In the genomic region with DNA sequence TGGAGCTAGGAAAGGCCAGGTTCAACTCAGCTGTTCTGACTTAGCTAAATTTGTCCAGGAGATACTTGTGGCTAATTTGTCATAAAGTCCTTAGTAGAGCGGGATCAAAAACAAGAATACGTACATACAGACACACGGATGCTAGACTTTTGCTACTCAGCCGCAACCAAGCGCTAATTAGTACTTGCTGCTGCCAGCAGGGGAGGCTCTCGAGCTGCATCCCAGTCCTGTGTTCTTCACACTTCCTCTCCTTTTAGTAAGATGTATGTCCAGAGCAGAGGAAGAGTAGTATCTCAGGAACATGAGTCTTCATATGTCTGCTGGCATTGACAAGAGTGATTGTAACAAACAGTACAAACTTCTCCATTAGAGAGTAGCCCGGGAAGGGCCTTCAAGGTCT, we compare ENCODE assay signal across 9 cellular contexts. TPM values are rescaled to one million over a fixed set of nuclear protein-coding genes. Genes with fewer than 3 reads are reported as not detected.
DNase-seq lines count a peak whose midpoint lies in the region; ATAC-seq, FAIRE-seq and TF ChIP-seq lines count a peak whose summit lies in the region.
"Had no signal": no experiment of that assay in that cellular context is flagged by ENCODE, and none has a peak within 500 bp of the region (broad histone marks: within the 10 kb centered on the region; RNA-seq: fewer than 3 reads in every experiment).

No MANE protein-coding gene starts in this region.

- no peaks in the 10 kb centered on the region for H3K27me3 Mint-ChIP-seq in activated naive CD8-positive, alpha-beta T cell treated with anti-CD3 and anti-CD28 coated beads, Interleukin-2, amount 10 ng/mL, durations not matched to agents 7 days and 5 days
- H3K27me3 Mint-ChIP-seq in activated naive CD8-positive, alpha-beta T cell treated with anti-CD3 and anti-CD28 coated beads, Interleukin-2, amount 50 U/mL, for 24 hours, result no peaks in the 10 kb centered on the region

- H3K56ac ChIP-seq in H1 (replicated peaks; ENCODE audit: insufficient read length, low read depth, low read length), result no peak overlapping the region

- H3K9me3 ChIP-seq in Karpas-422 (ENCODE audit: low read length), result no peaks in the 10 kb centered on the region
- H3K9me3 ChIP-seq in H1 (ENCODE audit: insufficient read depth in 2 of 2, low read depth in 1 of 2, low read length in 1 of 2), result no peaks in the 10 kb centered on the region

- no peak overlapping the region for H4K5ac ChIP-seq in H1 (ENCODE audit: insufficient read length, low read depth, low read length)

- no peak overlapping the region for H3K9ac ChIP-seq in Karpas-422 (ENCODE audit: low read length)
- H3K9ac ChIP-seq in H1 (replicated peaks in 1 of 4; ENCODE audit: extremely low read depth in 1 of 4, low read depth in 3 of 4, low read length in 3 of 4), result no peak overlapping the region

- no peaks in the 10 kb centered on the region for H3K9me3 Mint-ChIP-seq in activated naive CD8-positive, alpha-beta T cell treated with anti-CD3 and anti-CD28 coated beads, Interleukin-2, amount 10 ng/mL, durations not matched to agents 7 days and 5 days
- no peaks in the 10 kb centered on the region for H3K9me3 Mint-ChIP-seq in activated naive CD8-positive, alpha-beta T cell treated with anti-CD3 and anti-CD28 coated beads, Interleukin-2, amount 50 U/mL, for 24 hours

- H3K36me3 ChIP-seq in Karpas-422 (ENCODE audit: insufficient read depth, low read length) (peaks cover 59% of the 10 kb centered on the region), H1 (ENCODE audit: control insufficient read depth in 2 of 4, insufficient read depth in 4 of 4, low read length in 3 of 4) (peaks cover 4 to 24% (median 16%) of the 10 kb centered on the region in 4 experiments; a peak in 6 of 8 replicates)

- no peak overlapping the region for H4K91ac ChIP-seq in H1 (replicated peaks; ENCODE audit: insufficient read length, low read length)

- no peak overlapping the region for H3K4me2 ChIP-seq in Karpas-422 (ENCODE audit: low read depth, low read length, poor library complexity, severe bottlenecking)
- H3K4me2 ChIP-seq in H1 (ENCODE audit: insufficient read depth in 1 of 2, low read depth in 2 of 2, low read length in 2 of 2), result no peak overlapping the region

- no peak overlapping the region for H2BK120ac ChIP-seq in H1 (replicated peaks; ENCODE audit: low read depth, low read length)

- POLR2A ChIA-PET in activated naive CD8-positive, alpha-beta T cell treated with anti-CD3 and anti-CD28 coated beads, Interleukin-2, amount 10 ng/mL, durations not matched to agents 7 days and 5 days (lab: Charles Lee), result interaction anchor here (0.8 kb wide), 1 partner anchor 8 kb away, joined by 3 read pairs; no protein-coding TSS in a partner anchor
- POLR2A ChIA-PET in H1 (lab: Charles Lee; ENCODE audit: partially characterized antibody), result interaction anchor here (1.8 kb wide), 1 partner anchor 13 kb away, joined by 4 read pairs; no protein-coding TSS in a partner anchor

- no peak for DNase-seq in activated naive CD8-positive, alpha-beta T cell treated with anti-CD3 and anti-CD28 coated beads, Interleukin-2, amount 10 ng/mL, durations not matched to agents 7 days and 5 days
- DNase-seq in activated naive CD8-positive, alpha-beta T cell treated with anti-CD3 and anti-CD28 coated beads, Interleukin-2, amount 50 U/mL, for 24 hours, result no peak
- DNase-seq in Karpas-422, result peak; percentile 54
- peak in 1 of 2 experiments; percentile 77 for DNase-seq in H1 (ENCODE audit: low read depth in 1 of 2, low spot score in 2 of 2)
- no peak for DNase-seq in retinal pigment epithelial cell (ENCODE audit: low read depth)
- no peak for DNase-seq in NCI-H2107 (lab: John Stamatoyannopoulos, UW)
- no peak for DNase-seq in NCI-H2227 (lab: John Stamatoyannopoulos, UW; ENCODE audit: unreplicated experiment)
- DNase-seq: DMS153 had no signal

- no peaks in the 10 kb centered on the region for H3K79me1 ChIP-seq in H1 (ENCODE audit: low read depth, low read length)

- no peak overlapping the region for H2AFZ ChIP-seq in Karpas-422 (ENCODE audit: low read length)
- H2AFZ ChIP-seq in H1 (ENCODE audit: low read length), result no peak overlapping the region

- no peak overlapping the region for H2BK12ac ChIP-seq in H1 (ENCODE audit: low read depth, low read length)

- TF ChIP-seq RAD21 in H1 (IDR thresholded peaks at IDR 0.05 in 1 of 2, conservative IDR thresholded peaks at IDR 0.05 in 1 of 2; ENCODE audit: low read depth in 2 of 2, low read length in 2 of 2), result peak; percentile 42 to 49

- 82% methylated on average over 7 of the region's 7 CpGs; no CpG with 5 or more reads in 1 of the 2 experiments for WGBS in H1 (ENCODE audit: extremely low coverage in 1 of 2, insufficient coverage in 1 of 2, insufficient read length in 1 of 2, insufficient replicate concordance in 2 of 2, low coverage in 1 of 2, low lambda C conversion rate in 2 of 2, missing lambda C conversion rate in 1 of 2), 2 experiments

- CTCF ChIA-PET in H1 (lab: Charles Lee; ENCODE audit: partially characterized antibody), result interaction anchor here (0.6 to 12.4 kb wide), 35 partner anchors 8 to 1487 kb away, joined by 3 to 157 read pairs (median 6); partner anchors contain the start of gene CYFIP2

- no peak overlapping the region for H2AK5ac ChIP-seq in H1 (ENCODE audit: low read depth, low read length)

- no peak for FAIRE-seq in H1 (lab: Jason Lieb, UNC)

- H4K20me1 ChIP-seq in Karpas-422 (ENCODE audit: insufficient read depth, low read depth, low read length) (no peaks in the 10 kb centered on the region; the same call in 1 of the 2 replicates), H1 (replicated peaks in 1 of 2; ENCODE audit: control insufficient read depth in 1 of 2, insufficient read depth in 2 of 2, low read length in 2 of 2) (peaks cover 0 to 2% of the 10 kb centered on the region in 2 experiments)

- H3K23me2 ChIP-seq in H1 (ENCODE audit: low read depth, low read length), result no peaks in the 10 kb centered on the region

- H3K14ac ChIP-seq in H1 (ENCODE audit: insufficient read length), result no peak overlapping the region

- peaks cover 45% of the 10 kb centered on the region for H3K36me3 Mint-ChIP-seq in activated naive CD8-positive, alpha-beta T cell treated with anti-CD3 and anti-CD28 coated beads, Interleukin-2, amount 10 ng/mL, durations not matched to agents 7 days and 5 days
- H3K36me3 Mint-ChIP-seq in activated naive CD8-positive, alpha-beta T cell treated with anti-CD3 and anti-CD28 coated beads, Interleukin-2, amount 50 U/mL, for 24 hours (ENCODE audit: low read depth), result peaks cover 70% of the 10 kb centered on the region

- no peak overlapping the region for H3K23ac ChIP-seq in H1 (ENCODE audit: insufficient read length)

- peaks cover 23% of the 10 kb centered on the region for H3K4me1 Mint-ChIP-seq in activated naive CD8-positive, alpha-beta T cell treated with anti-CD3 and anti-CD28 coated beads, Interleukin-2, amount 10 ng/mL, durations not matched to agents 7 days and 5 days
- H3K4me1 Mint-ChIP-seq in activated naive CD8-positive, alpha-beta T cell treated with anti-CD3 and anti-CD28 coated beads, Interleukin-2, amount 50 U/mL, for 24 hours, result peaks cover 19% of the 10 kb centered on the region

- TF ChIP-seq CTCF in H1 (IDR thresholded peaks at IDR 0.05; ENCODE audit: control extremely low read depth in 1 of 3, insufficient read depth in 1 of 3, low read depth in 1 of 3, low read length in 3 of 3) (peak; percentile 69 to 90 (median 79)), retinal pigment epithelial cell (conservative IDR thresholded peaks at IDR 0.05; ENCODE audit: low read depth, low read length) (peak; percentile 30)

- no peak overlapping the region for H3K4ac ChIP-seq in H1 (replicated peaks; ENCODE audit: insufficient read length, low read depth, low read length)

- no peak overlapping the region for H4K8ac ChIP-seq in H1 (ENCODE audit: extremely low read depth, insufficient read depth, low read length)

- H3K79me2 ChIP-seq in Karpas-422 (ENCODE audit: low read length), result 0 out of 2 replicates have a peak, but pooled peaks cover 3% of the 10 kb centered on the region
- H3K79me2 ChIP-seq in H1 (ENCODE audit: control insufficient read depth in 1 of 2, insufficient read depth in 2 of 2, low read length in 2 of 2), result no peaks in the 10 kb centered on the region

- no peak overlapping the region for H3K27ac ChIP-seq in Karpas-422 (ENCODE audit: low read length)
- no peak overlapping the region for H3K27ac ChIP-seq in H1 (ENCODE audit: low read depth, low read length)

- H3K9me2 ChIP-seq in Karpas-422 (replicated peaks; ENCODE audit: insufficient read depth, low read length), result no peaks in the 10 kb centered on the region

- H3K4me3 ChIP-seq in Karpas-422 (ENCODE audit: low read length), result no peak overlapping the region
- no peak overlapping the region for H3K4me3 ChIP-seq in H1 (ENCODE audit: extremely low read depth in 1 of 4, insufficient read depth in 2 of 4, low read depth in 3 of 4, low read length in 4 of 4)
- no peak overlapping the region for H3K4me3 ChIP-seq in retinal pigment epithelial cell (ENCODE audit: low read length)

- H3K18ac ChIP-seq in H1 (ENCODE audit: extremely low read depth, low read length), result no peak overlapping the region

- H2BK15ac ChIP-seq in H1 (ENCODE audit: low read length), result no peak overlapping the region

- H3K4me3 Mint-ChIP-seq in activated naive CD8-positive, alpha-beta T cell treated with anti-CD3 and anti-CD28 coated beads, Interleukin-2, amount 10 ng/mL, durations not matched to agents 7 days and 5 days, result no peak overlapping the region
- no peak overlapping the region for H3K4me3 Mint-ChIP-seq in activated naive CD8-positive, alpha-beta T cell treated with anti-CD3 and anti-CD28 coated beads, Interleukin-2, amount 50 U/mL, for 24 hours

- ATAC-seq in activated naive CD8-positive, alpha-beta T cell treated with anti-CD3 and anti-CD28 coated beads, Interleukin-2, amount 10 ng/mL, durations not matched to agents 7 days and 5 days (ENCODE audit: low read depth), result no peak
- no peak for ATAC-seq in activated naive CD8-positive, alpha-beta T cell treated with anti-CD3 and anti-CD28 coated beads, Interleukin-2, amount 50 U/mL, for 24 hours
- no peak for ATAC-seq in GM21528 (IDR thresholded peaks at IDR 0.05; ENCODE audit: low FRiP score, unreplicated experiment)

- TF ChIP-seq EP300 in H1 (IDR thresholded peaks at IDR 0.05; ENCODE audit: borderline replicate concordance in 1 of 2, low read depth in 2 of 2, low read length in 2 of 2), result no peak

- no peak for TF ChIP-seq POLR2A in H1 (IDR thresholded peaks at IDR 0.05; ENCODE audit: control extremely low read depth in 1 of 2, low read depth in 2 of 2, low read length in 2 of 2)

- H3K27me3 ChIP-seq in Karpas-422 (ENCODE audit: low read length), result no peaks in the 10 kb centered on the region
- H3K27me3 ChIP-seq in H1 (replicated peaks in 1 of 4; ENCODE audit: control insufficient read depth in 3 of 4, extremely low read depth in 1 of 4, insufficient read depth in 3 of 4, low read length in 3 of 4), result no peaks in the 10 kb centered on the region

- no peak overlapping the region for H2BK5ac ChIP-seq in H1 (ENCODE audit: low read depth, low read length)

- H3K27ac Mint-ChIP-seq in activated naive CD8-positive, alpha-beta T cell treated with anti-CD3 and anti-CD28 coated beads, Interleukin-2, amount 10 ng/mL, durations not matched to agents 7 days and 5 days, result peak overlapping the region; percentile 55
- no peak overlapping the region for H3K27ac Mint-ChIP-seq in activated naive CD8-positive, alpha-beta T cell treated with anti-CD3 and anti-CD28 coated beads, Interleukin-2, amount 50 U/mL, for 24 hours

- H3K4me1 ChIP-seq in Karpas-422 (ENCODE audit: low read length), result peaks cover 2% of the 10 kb centered on the region; the same call in 1 of the 2 replicates
- no peaks in the 10 kb centered on the region for H3K4me1 ChIP-seq in H1 (replicated peaks in 1 of 4; ENCODE audit: control insufficient read depth in 3 of 4, insufficient read depth in 4 of 4, low read length in 3 of 4)

- no peak overlapping the region for H2BK20ac ChIP-seq in H1 (ENCODE audit: low read length)

RNA-seq across cellular contexts. Expression of gene CYFIP2, which starts 58.3 kb away (rescaled TPM):
- total RNA-seq in activated naive CD8-positive, alpha-beta T cell treated with anti-CD3 and anti-CD28 coated beads, Interleukin-2, amount 10 ng/mL, durations not matched to agents 7 days and 5 days, result 100 to 1,000 TPM; 458 to 480 TPM
- total RNA-seq in Karpas-422 (2014; rRNA removed; shearing (Covaris generic); ENCODE audit: low replicate concordance), result 355 and 517 TPM in 2 replicates
- 80.6 and 85.3 TPM in 2 replicates for total RNA-seq in H1 (2021; fragmentation: NEBNext Ultra II Directional; extraction: Animal tissue kit (Norgen Biotek cat#: 25700))
- 45.1 and 60.6 TPM in 2 replicates for polyA plus RNA-seq in H1 (2011; rRNA removed)
- polyA plus RNA-seq in H1 (2011; cell fraction: cytosol; rRNA removed), result 47.8 TPM
- 106 TPM for polyA plus RNA-seq in H1 (2011; cell fraction: nucleus; rRNA removed)
- 57.8 to 92.7 TPM (median 86.3 TPM) in 4 replicates for polyA plus RNA-seq in H1 (2012, experiment 1 of 2)
- 47.4 TPM for polyA plus RNA-seq in H1 (2012, experiment 2 of 2)
- polyA plus RNA-seq in H1 (2013, experiment 1 of 2), result 56.3 TPM
- polyA plus RNA-seq in H1 (2013, experiment 2 of 2), result 50.6 TPM
- polyA minus RNA-seq in H1 (2011; rRNA and poly(A)+ RNA removed), result 99.5 and 101 TPM in 2 replicates
- 47.6 TPM for polyA minus RNA-seq in H1 (2011; cell fraction: cytosol; rRNA and poly(A)+ RNA removed)
- polyA minus RNA-seq in H1 (2011; cell fraction: nucleus; rRNA and poly(A)+ RNA removed), result 98.7 TPM
